Comparison of ENCODE assay signal across 6 cellular contexts in the genomic region with DNA sequence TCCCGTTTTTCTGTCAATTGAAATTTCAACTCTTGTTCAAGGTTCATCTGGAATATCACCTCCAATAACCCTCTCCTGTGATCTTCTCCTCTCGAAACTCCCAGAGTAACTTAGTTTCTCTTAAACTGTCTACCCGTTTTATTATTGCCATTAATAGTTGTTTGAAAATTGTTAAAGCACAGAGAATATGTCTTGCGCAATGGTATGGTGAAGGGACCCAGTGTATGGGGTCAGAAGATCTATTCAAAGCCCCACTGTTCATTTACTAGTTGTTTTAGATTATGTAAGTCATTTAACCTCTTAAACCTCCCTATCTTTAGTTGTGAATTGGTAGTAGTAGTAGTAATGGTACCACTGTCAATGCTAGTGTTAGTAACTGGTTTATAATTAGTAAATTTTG.
"Had no signal": no experiment of that assay in that cellular context is flagged by ENCODE, and none has a peak within 500 bp of the region (broad histone marks: within the 10 kb centered on the region; RNA-seq: fewer than 3 reads in every experiment).

No MANE protein-coding gene starts in this region.

- FAIRE-seq: H54, HTR-8/SVneo had no signal

- DNase-seq: GOT3, H9, HCEC 1CT, KG1 had no signal
